In genomic region chr13:88066847-88067246, GRCh38 we compare ENCODE assay signal across 21 cellular contexts.
DNase-seq lines count a peak whose midpoint lies in the region; ATAC-seq, FAIRE-seq and TF ChIP-seq lines count a peak whose summit lies in the region.
"Had no signal": no experiment of that assay in that cellular context is flagged by ENCODE, and none has a peak within 500 bp of the region (broad histone marks: within the 10 kb centered on the region; RNA-seq: fewer than 3 reads in every experiment).

No MANE protein-coding gene starts in this region.

- intact Hi-C loops in HepG2 (cut with micrococcal nuclease; ENCODE audit: unreplicated experiment), result no loop called here
- intact Hi-C loops in right lobe of liver (cut with DNase I), result no loop called here
- intact Hi-C loops in K562 (cut with micrococcal nuclease), result no loop called here

- H3K27ac ChIP-seq in HepG2 (ENCODE audit: extremely low read length, insufficient read depth, low read length) (no peak overlapping the region), right lobe of liver (no peak overlapping the region), K562 (ENCODE audit: extremely low read depth, low read depth, low read length) (no peak overlapping the region), foreskin keratinocyte (no peak overlapping the region)
- H3K27ac ChIP-seq: 22Rv1; A549; BLaER1 treated with 17β-estradiol and CSF1 and Interleukin-3, amounts not matched to agents 10 nM and 100 nM; C4-2B had no signal

- H3K36me3 ChIP-seq in HepG2 (replicated peaks in 1 of 2; ENCODE audit: control insufficient read depth in 1 of 2, insufficient read depth in 2 of 2, low read length in 2 of 2) (no peaks in the 10 kb centered on the region), right lobe of liver (no peaks in the 10 kb centered on the region), K562 (ENCODE audit: control insufficient read depth, insufficient read depth, low read length) (no peaks in the 10 kb centered on the region)
- H3K36me3 ChIP-seq: BLaER1 treated with 17β-estradiol and CSF1 and Interleukin-3, amounts not matched to agents 10 nM and 100 nM had no signal

- FAIRE-seq in HepG2 (lab: Jason Lieb, UNC) (no peak), K562 (lab: Jason Lieb, UNC) (no peak)
- FAIRE-seq: A549, D721Med, G401.6, GM12891, GM19239 had no signal

- TF ChIP-seq POLR2A in HepG2 (IDR thresholded peaks at IDR 0.05; ENCODE audit: insufficient read depth in 1 of 2, low read depth in 2 of 2, low read length in 2 of 2) (no peak), right lobe of liver (IDR thresholded peaks at IDR 0.05) (no peak), K562 (conservative IDR thresholded peaks at IDR 0.05) (no peak)

- no peak for TF ChIP-seq EP300 in HepG2 (IDR thresholded peaks at IDR 0.05; ENCODE audit: low read depth in 2 of 2, low read length in 2 of 2)
- no peak for TF ChIP-seq EP300 in HepG2 (CRISPR knock-in tag; IDR thresholded peaks at IDR 0.05; ENCODE audit: borderline replicate concordance)
- TF ChIP-seq EP300 in K562 (IDR thresholded peaks at IDR 0.05; ENCODE audit: low read length), result no peak

- H3K4me1 ChIP-seq in HepG2 (ENCODE audit: insufficient read depth, low read length), result no peaks in the 10 kb centered on the region
- no peaks in the 10 kb centered on the region for H3K4me1 ChIP-seq in right lobe of liver
- no peaks in the 10 kb centered on the region for H3K4me1 ChIP-seq in K562 (replicated peaks in 1 of 2; ENCODE audit: control insufficient read depth in 2 of 2, insufficient read depth in 2 of 2, low read length in 2 of 2)
- no peaks in the 10 kb centered on the region for H3K4me1 ChIP-seq in foreskin keratinocyte
- H3K4me1 ChIP-seq: A549, Caco-2 had no signal

- ATAC-seq in HepG2, result no peak
- no peak for ATAC-seq in right lobe of liver
- ATAC-seq in K562, result no peak
- no peak for ATAC-seq in foreskin keratinocyte
- ATAC-seq: A549; CD8-positive, alpha-beta T cell had no signal

- WGBS in HepG2 (ENCODE audit: low lambda C conversion rate), result 2% methylated on average over 2 of the region's 2 CpGs
- 76% methylated on average over 2 of the region's 2 CpGs for WGBS in right lobe of liver (ENCODE audit: insufficient coverage, low coverage, low lambda C conversion rate, missing lambda C conversion rate)
- 0% methylated on average over 2 of the region's 2 CpGs for WGBS in K562 (ENCODE audit: insufficient coverage, low coverage, missing lambda C conversion rate)

- no peak overlapping the region for H3K9ac ChIP-seq in HepG2 (ENCODE audit: insufficient read depth, low read depth, low read length)
- H3K9ac ChIP-seq in K562 (ENCODE audit: insufficient read depth in 1 of 2, low read depth in 2 of 2, low read length in 2 of 2), result no peak overlapping the region
- H3K9ac ChIP-seq: BLaER1 treated with 17β-estradiol and CSF1 and Interleukin-3, amounts not matched to agents 10 nM and 100 nM had no signal

- TF ChIP-seq RAD21 in HepG2 (CRISPR knock-in tag; IDR thresholded peaks at IDR 0.05) (no peak), K562 (CRISPR knock-in tag; conservative IDR thresholded peaks at IDR 0.05 in 1 of 2, IDR thresholded peaks at IDR 0.05 in 1 of 2) (no peak)

- H3K27me3 ChIP-seq in HepG2 (ENCODE audit: control insufficient read depth in 1 of 2, insufficient read depth in 2 of 2, low read length in 2 of 2) (no peaks in the 10 kb centered on the region), right lobe of liver (no peaks in the 10 kb centered on the region), K562 (ENCODE audit: control insufficient read depth in 2 of 2, insufficient read depth in 2 of 2, low read length in 2 of 2) (no peaks in the 10 kb centered on the region), foreskin keratinocyte (no peaks in the 10 kb centered on the region)
- H3K27me3 ChIP-seq: BLaER1 treated with 17β-estradiol and CSF1 and Interleukin-3, amounts not matched to agents 10 nM and 100 nM had no signal

- H3K4me3 ChIP-seq in HepG2 (replicated peaks in 1 of 3; ENCODE audit: insufficient read depth in 1 of 3, low read depth in 2 of 3, low read length in 3 of 3) (no peak overlapping the region), right lobe of liver (no peak overlapping the region), K562 (no peak overlapping the region)
- H3K4me3 ChIP-seq: A549; BLaER1 treated with 17β-estradiol and CSF1 and Interleukin-3, amounts not matched to agents 10 nM and 100 nM had no signal

- H2AFZ ChIP-seq in HepG2 (ENCODE audit: low read length) (no peak overlapping the region), K562 (ENCODE audit: low read depth, low read length) (no peak overlapping the region)

- TF ChIP-seq CTCF in HepG2 (CRISPR knock-in tag; IDR thresholded peaks at IDR 0.05), result no peak
- TF ChIP-seq CTCF in right lobe of liver (IDR thresholded peaks at IDR 0.05), result no peak
- no peak for TF ChIP-seq CTCF in K562 (IDR thresholded peaks at IDR 0.05 in 2 of 3, conservative IDR thresholded peaks at IDR 0.05 in 1 of 3; ENCODE audit: insufficient read depth in 2 of 3, low read depth in 1 of 3, low read length in 3 of 3)
- TF ChIP-seq CTCF in foreskin keratinocyte (conservative IDR thresholded peaks at IDR 0.05), result no peak

- no peaks in the 10 kb centered on the region for H3K9me1 ChIP-seq in K562 (ENCODE audit: control insufficient read depth, insufficient read depth, low read length)

- H3K4me2 ChIP-seq in HepG2 (ENCODE audit: low read depth, low read length) (no peak overlapping the region), K562 (ENCODE audit: insufficient read depth, low read length) (no peak overlapping the region)
- H3K4me2 ChIP-seq: A549; BLaER1 treated with 17β-estradiol and CSF1 and Interleukin-3, amounts not matched to agents 10 nM and 100 nM had no signal

- H4K20me1 ChIP-seq in HepG2 (ENCODE audit: insufficient read depth, low read length), result no peaks in the 10 kb centered on the region
- H4K20me1 ChIP-seq in K562 (replicated peaks; ENCODE audit: control insufficient read depth, insufficient read depth, low read length), result no peaks in the 10 kb centered on the region
- H4K20me1 ChIP-seq: BLaER1 treated with 17β-estradiol and CSF1 and Interleukin-3, amounts not matched to agents 10 nM and 100 nM had no signal

- CTCF ChIA-PET in HepG2 (lab: Yijun Ruan, JAX; ENCODE audit: low intra/inter-chr PET ratio, low total read pairs), result no interaction called here
- CTCF ChIA-PET in K562 (lab: Yijun Ruan, JAX; ENCODE audit: low intra/inter-chr PET ratio), result no interaction called here

- POLR2A ChIA-PET in HepG2 (lab: Yijun Ruan, JAX) (no interaction called here), K562 (lab: Yijun Ruan, JAX) (no interaction called here)

- BruUV-seq in HepG2 (replicated peaks; lab: Mats Ljungman, UMichigan) (no TSS peak), K562 (replicated peaks; lab: Mats Ljungman, UMichigan) (no TSS peak)

- H3K79me2 ChIP-seq in HepG2 (ENCODE audit: insufficient read depth, low read length), result no peaks in the 10 kb centered on the region
- H3K79me2 ChIP-seq in K562 (ENCODE audit: control insufficient read depth, insufficient read depth, low read length), result no peaks in the 10 kb centered on the region

- in situ Hi-C loops in HepG2 (cut with HindIII; ENCODE audit: extremely low pct_ligation_motif_present, low pct_unique_long_range_greater_than_20kb) (loop anchor here (25.0 kb wide), 1 partner anchor 995 kb away; no protein-coding TSS in a partner anchor), K562 (cut with MboI) (no loop called here)

- DNase-seq in HepG2 (ENCODE audit: low spot score), result no peak
- no peak for DNase-seq in right lobe of liver
- DNase-seq in K562 (ENCODE audit: extremely low read depth in 1 of 4, low spot score in 3 of 4), result no peak
- DNase-seq in retina, result peak; percentile 4
- no peak for DNase-seq in foreskin keratinocyte
- no peak for DNase-seq in central memory CD4-positive, alpha-beta T cell
- DNase-seq: AML-193; Caco-2; Calu3; CD4-positive, alpha-beta T cell; CD8-positive, alpha-beta T cell; DMS79 treated with DMSO at 0.1 percent for 48 hours; GF-D8 had no signal

- H3K9me3 ChIP-seq in HepG2 (ENCODE audit: low read length) (peaks cover 8% of the 10 kb centered on the region; the same call in 1 of the 2 replicates), right lobe of liver (no peaks in the 10 kb centered on the region), K562 (replicated peaks; ENCODE audit: control insufficient read depth, insufficient read depth, low read depth, low read length) (no peaks in the 10 kb centered on the region; the same call in 1 of the 2 replicates)
- H3K9me3 ChIP-seq: A549 had no signal

TF ChIP-seq in HepG2, 621 proteins besides CTCF, POLR2A, EP300 and RAD21 (continues in another document):
- TF ChIP-seq ARID2 (CRISPR knock-in tag; IDR thresholded peaks at IDR 0.05; ENCODE audit: borderline replicate concordance) (no peak), GPBP1L1 (CRISPR knock-in tag; IDR thresholded peaks at IDR 0.05) (no peak)

TF ChIP-seq in K562, 482 proteins besides CTCF, POLR2A, EP300 and RAD21:
- TF ChIP-seq MAFK (IDR thresholded peaks at IDR 0.05; ENCODE audit: low read length), result 0 out of 2 replicates have a peak, but pooled peaks have one; percentile 9
- TF ChIP-seq SNIP1 (IDR thresholded peaks at IDR 0.05; ENCODE audit: low read depth), result no peak

Comparison
In these comparisons a context has a peak if more than half of its experiments do, and no peak if none do; other contexts are left out.
1. Of the 241 proteins assayed by ChIP-seq in both HepG2 and K562: peak only in HepG2: MAFF; only in K562: none; in both: none; in neither: 239; mixed calls (peak in some experiments, not most) for 1.